In the genomic region with DNA sequence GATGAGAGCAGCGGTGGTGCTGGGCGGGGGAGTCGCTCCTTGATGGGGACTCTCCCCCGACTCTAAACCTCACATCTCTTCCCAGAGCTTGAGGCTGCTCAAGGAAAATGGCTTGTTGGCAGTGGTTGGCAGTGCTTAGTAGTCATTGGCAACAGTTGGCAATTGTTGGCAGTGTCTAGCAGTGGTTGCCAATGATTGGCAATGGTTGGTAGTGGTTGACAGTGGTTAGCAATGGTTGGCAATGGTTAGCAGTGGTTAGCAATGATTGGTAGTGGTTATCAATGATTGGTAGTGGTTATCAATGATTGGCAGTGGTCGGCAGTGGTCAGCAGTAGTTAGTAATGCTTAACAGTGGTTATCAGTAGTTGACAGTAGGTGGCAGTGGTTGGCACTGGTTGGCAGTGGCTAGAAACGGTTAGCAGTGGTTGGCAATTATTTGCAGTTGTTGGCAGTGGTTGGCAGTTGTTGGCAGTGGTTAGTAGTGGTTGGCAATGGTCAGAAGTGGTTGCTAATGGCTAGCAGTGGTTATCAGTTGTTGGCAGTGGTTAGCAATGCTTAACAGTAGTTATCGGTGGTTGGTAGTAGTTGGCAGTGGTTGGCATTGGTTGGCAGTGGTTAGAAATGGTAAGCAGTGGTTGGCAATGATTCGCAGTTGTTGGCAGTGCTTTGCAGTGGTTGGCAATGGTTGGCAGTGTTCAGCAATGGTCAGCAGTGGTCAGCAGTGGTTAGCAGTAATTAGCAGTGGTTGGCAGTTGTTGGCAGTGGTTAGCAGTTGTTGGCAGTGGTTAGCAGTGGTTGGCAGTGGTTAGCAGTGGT, we compare ENCODE assay signal across 1 cellular context.
TF ChIP-seq lines count a peak whose summit lies in the region.

No MANE protein-coding gene starts in this region.

TF ChIP-seq in liver, 16 proteins besides CTCF, POLR2A, EP300 and RAD21 (continued from another document):
- TF ChIP-seq, protein P1, sequence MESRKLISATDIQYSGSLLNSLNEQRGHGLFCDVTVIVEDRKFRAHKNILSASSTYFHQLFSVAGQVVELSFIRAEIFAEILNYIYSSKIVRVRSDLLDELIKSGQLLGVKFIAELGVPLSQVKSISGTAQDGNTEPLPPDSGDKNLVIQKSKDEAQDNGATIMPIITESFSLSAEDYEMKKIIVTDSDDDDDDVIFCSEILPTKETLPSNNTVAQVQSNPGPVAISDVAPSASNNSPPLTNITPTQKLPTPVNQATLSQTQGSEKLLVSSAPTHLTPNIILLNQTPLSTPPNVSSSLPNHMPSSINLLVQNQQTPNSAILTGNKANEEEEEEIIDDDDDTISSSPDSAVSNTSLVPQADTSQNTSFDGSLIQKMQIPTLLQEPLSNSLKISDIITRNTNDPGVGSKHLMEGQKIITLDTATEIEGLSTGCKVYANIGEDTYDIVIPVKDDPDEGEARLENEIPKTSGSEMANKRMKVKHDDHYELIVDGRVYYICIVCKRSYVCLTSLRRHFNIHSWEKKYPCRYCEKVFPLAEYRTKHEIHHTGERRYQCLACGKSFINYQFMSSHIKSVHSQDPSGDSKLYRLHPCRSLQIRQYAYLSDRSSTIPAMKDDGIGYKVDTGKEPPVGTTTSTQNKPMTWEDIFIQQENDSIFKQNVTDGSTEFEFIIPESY (IDR thresholded peaks at IDR 0.05) = no peak
- TF ChIP-seq FOXA2 (IDR thresholded peaks at IDR 0.05) = no peak
- TF ChIP-seq, protein P2, sequence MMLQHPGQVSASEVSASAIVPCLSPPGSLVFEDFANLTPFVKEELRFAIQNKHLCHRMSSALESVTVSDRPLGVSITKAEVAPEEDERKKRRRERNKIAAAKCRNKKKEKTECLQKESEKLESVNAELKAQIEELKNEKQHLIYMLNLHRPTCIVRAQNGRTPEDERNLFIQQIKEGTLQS (IDR thresholded peaks at IDR 0.05) = no peak
- TF ChIP-seq GABPA (IDR thresholded peaks at IDR 0.05 in 1 of 2, conservative IDR thresholded peaks at IDR 0.05 in 1 of 2) = no peak
- TF ChIP-seq YY1 (IDR thresholded peaks at IDR 0.05) = no peak
- no peak for TF ChIP-seq SP1 (IDR thresholded peaks at IDR 0.05)
- no peak for TF ChIP-seq NR2F2 (IDR thresholded peaks at IDR 0.05)
TF ChIP-seq in liver: peak in this region for 0.
